In the genomic region with DNA sequence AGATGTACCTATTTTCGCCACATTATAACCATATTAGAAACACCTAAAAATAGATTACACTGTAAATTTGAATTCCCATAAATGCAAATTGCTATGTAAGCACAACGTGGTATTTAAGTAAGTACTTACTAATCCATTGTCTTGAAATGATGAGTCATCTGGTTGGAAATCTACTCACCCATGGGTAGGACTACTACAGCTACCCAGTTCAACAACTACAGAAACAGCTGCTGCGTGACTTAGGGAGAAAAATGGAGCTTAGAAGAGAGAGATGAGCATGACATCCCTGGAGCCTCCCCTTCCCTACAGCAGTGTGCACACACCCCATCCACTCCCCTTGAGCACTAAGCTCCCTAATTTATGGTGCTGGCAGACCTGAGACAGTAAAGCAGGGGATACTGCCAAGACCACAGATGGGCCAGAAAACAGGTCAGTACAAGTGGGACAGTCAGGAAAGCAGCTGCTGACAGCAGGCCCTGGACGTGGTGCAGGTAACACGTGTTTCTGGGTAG, we compare ENCODE assay signal across 10 cellular contexts. TPM values are rescaled to one million over a fixed set of nuclear protein-coding genes. Genes with fewer than 3 reads are reported as not detected.
DNase-seq lines count a peak whose midpoint lies in the region; ATAC-seq, FAIRE-seq and TF ChIP-seq lines count a peak whose summit lies in the region.
"Had no signal": no experiment of that assay in that cellular context is flagged by ENCODE, and none has a peak within 500 bp of the region (broad histone marks: within the 10 kb centered on the region; RNA-seq: fewer than 3 reads in every experiment).

No MANE protein-coding gene starts in this region.

- H3K27me3 Mint-ChIP-seq in astrocyte (ENCODE audit: low read depth, unreplicated experiment): no peaks in the 10 kb centered on the region
- no peaks in the 10 kb centered on the region for H3K27me3 Mint-ChIP-seq in CD4-positive, alpha-beta T cell

- no peaks in the 10 kb centered on the region for H3K27me3 ChIP-seq in astrocyte (ENCODE audit: insufficient read depth, low read length)
- H3K27me3 ChIP-seq in CD4-positive, alpha-beta T cell (ENCODE audit: control insufficient read depth, insufficient read depth, low read length): no peaks in the 10 kb centered on the region
- no peaks in the 10 kb centered on the region for H3K27me3 ChIP-seq in adrenal gland

- no peak for FAIRE-seq in astrocyte (lab: Jason Lieb, UNC)

- no peak overlapping the region for H3K4me3 ChIP-seq in astrocyte (ENCODE audit: insufficient read depth, low read depth, low read length)
- no peak overlapping the region for H3K4me3 ChIP-seq in adrenal gland

- no peak overlapping the region for H3K9ac ChIP-seq in astrocyte (ENCODE audit: low read length)
- H3K9ac ChIP-seq: parathyroid adenoma had no signal

- no peak overlapping the region for H3K4me2 ChIP-seq in astrocyte (ENCODE audit: low read length)

- CTCF ChIA-PET in CD4-positive, alpha-beta T cell (lab: Charles Lee): no interaction called here

- POLR2A ChIA-PET in CD4-positive, alpha-beta T cell (lab: Charles Lee): no interaction called here

- DNase-seq in activated T-cell treated with anti-CD3 and anti-CD28 coated beads for 48 hours (ENCODE audit: low read depth) (peak; percentile 2), astrocyte (ENCODE audit: low read depth) (peak; percentile 66), adrenal gland (no peak), NCI-H187 (lab: John Stamatoyannopoulos, UW) (no peak)
- no peak for DNase-seq in activated T-cell treated with anti-CD3 and anti-CD28 coated beads, Interleukin-2, amount 50 U/mL, for 48 hours
- no peak for DNase-seq in stimulated activated naive CD8-positive, alpha-beta T cell treated with anti-CD3 and anti-CD28 coated beads, Interleukin-15, Interleukin-2, amounts not matched to agents 100 U/mL and 50 U/mL, for 24 hours
- no peak for DNase-seq in CD4-positive, alpha-beta T cell

- H3K27ac Mint-ChIP-seq in astrocyte (ENCODE audit: unreplicated experiment): no peak overlapping the region
- H3K27ac Mint-ChIP-seq in CD4-positive, alpha-beta T cell: no peak overlapping the region

- H3K9me3 Mint-ChIP-seq in astrocyte (ENCODE audit: unreplicated experiment): peaks cover 1% of the 10 kb centered on the region
- H3K9me3 Mint-ChIP-seq in CD4-positive, alpha-beta T cell: peaks cover 1% of the 10 kb centered on the region

- H3K36me3 Mint-ChIP-seq in astrocyte (ENCODE audit: low read depth, unreplicated experiment): no peaks in the 10 kb centered on the region
- no peaks in the 10 kb centered on the region for H3K36me3 Mint-ChIP-seq in CD4-positive, alpha-beta T cell (ENCODE audit: low read depth)

- intact Hi-C loops in CD4-positive, alpha-beta T cell (cut with DNase I, micrococcal nuclease): no loop called here
- intact Hi-C loops in adrenal gland (cut with DNase I): no loop called here

- H3K27ac ChIP-seq in astrocyte (ENCODE audit: low read depth, low read length) (no peak overlapping the region), adrenal gland (no peak overlapping the region)
- no peak overlapping the region for H3K27ac ChIP-seq in CD4-positive, alpha-beta T cell (ENCODE audit: low read depth, low read length)
- H3K27ac ChIP-seq: parathyroid adenoma had no signal

- WGBS in adrenal gland, 4 donors: 74 to 88% (median 82%) methylated on average over 5 of the region's 5 CpGs

- H3K36me3 ChIP-seq in astrocyte (ENCODE audit: insufficient read depth, low read length): no peaks in the 10 kb centered on the region
- no peaks in the 10 kb centered on the region for H3K36me3 ChIP-seq in adrenal gland (replicated peaks in 1 of 2)

- no peak overlapping the region for H3K4me3 Mint-ChIP-seq in astrocyte (ENCODE audit: unreplicated experiment)
- no peak overlapping the region for H3K4me3 Mint-ChIP-seq in CD4-positive, alpha-beta T cell

- TF ChIP-seq CTCF in astrocyte (IDR thresholded peaks at IDR 0.05; ENCODE audit: insufficient read depth, low read depth, low read length): no peak
- TF ChIP-seq CTCF in CD4-positive, alpha-beta T cell (IDR thresholded peaks at IDR 0.05): no peak
- TF ChIP-seq CTCF in adrenal gland (IDR thresholded peaks at IDR 0.05): no peak

- no peak for TF ChIP-seq POLR2A in adrenal gland (IDR thresholded peaks at IDR 0.05)

- peaks cover 4% of the 10 kb centered on the region for H3K4me1 Mint-ChIP-seq in astrocyte (ENCODE audit: low read depth, unreplicated experiment)
- H3K4me1 Mint-ChIP-seq in CD4-positive, alpha-beta T cell (ENCODE audit: low read depth): no peaks in the 10 kb centered on the region

- H4K20me1 ChIP-seq in astrocyte (ENCODE audit: insufficient read depth, low read length): no peaks in the 10 kb centered on the region

- H3K4me1 ChIP-seq in astrocyte (ENCODE audit: insufficient read depth, low read length): no peaks in the 10 kb centered on the region
- H3K4me1 ChIP-seq in adrenal gland (replicated peaks in 1 of 2): no peaks in the 10 kb centered on the region
- H3K4me1 ChIP-seq: parathyroid adenoma had no signal

- ATAC-seq in HG03457 (IDR thresholded peaks at IDR 0.05; ENCODE audit: unreplicated experiment): peak; percentile 37
- peak; percentile 57 for ATAC-seq in stimulated activated naive CD8-positive, alpha-beta T cell treated with anti-CD3 and anti-CD28 coated beads, Interleukin-15, Interleukin-2, amounts not matched to agents 100 U/mL and 50 U/mL, for 24 hours
- no peak for ATAC-seq in CD4-positive, alpha-beta T cell (ENCODE audit: poor library complexity)

- H3K79me2 ChIP-seq in astrocyte (ENCODE audit: insufficient read depth, low read length): no peaks in the 10 kb centered on the region

- peak overlapping the region; percentile 16 for H2AFZ ChIP-seq in astrocyte (ENCODE audit: low read depth, low read length)
- H2AFZ ChIP-seq: parathyroid adenoma had no signal

- H3K9me3 ChIP-seq in astrocyte (ENCODE audit: insufficient read depth, low read depth, low read length) (no peaks in the 10 kb centered on the region), adrenal gland (replicated peaks in 1 of 3) (no peaks in the 10 kb centered on the region)
- H3K9me3 ChIP-seq in CD4-positive, alpha-beta T cell (ENCODE audit: control insufficient read depth, low read length): no peaks in the 10 kb centered on the region

RNA-seq across cellular contexts. Expression of gene RRAGD, which starts 26.9 kb away (rescaled TPM):
- 3.8 and 5.2 TPM in 2 replicates for total RNA-seq in astrocyte
- total RNA-seq in CD4-positive, alpha-beta T cell: 10 to 100 TPM in 1 of 2 experiments, 1 to 10 TPM in 1; 9.0 to 10.2 TPM
- total RNA-seq in adrenal gland: 10 to 100 TPM; 22.8 to 42.1 (median 37.6) TPM
- polyA plus RNA-seq in adrenal gland: 10 to 100 TPM in 1 of 3 donors, 1 to 10 TPM in 2; 4.8 to 26.2 (median 9.2) TPM
- polyA plus RNA-seq: BJ had no signal

RNA-seq across cellular contexts. Expression of gene UBE2J1, which starts 32.7 kb away (rescaled TPM):
- 78.8 and 93.3 TPM in 2 replicates for total RNA-seq in astrocyte
- 10 to 100 TPM; 34.7 to 34.9 TPM for total RNA-seq in CD4-positive, alpha-beta T cell
- 10 to 100 TPM; 27.9 to 55.4 (median 37.9) TPM for total RNA-seq in adrenal gland
- polyA plus RNA-seq in adrenal gland: 10 to 100 TPM; 18.4 to 65.6 (median 22.4) TPM

RNA-seq across cellular contexts. Expression of gene ANKRD6, which starts 47.7 kb away (rescaled TPM):
- total RNA-seq in astrocyte (13.5 and 14.0 TPM in 2 replicates), adrenal gland (10 to 100 TPM in 3 of 8 donors, 1 to 10 TPM in 5; 4.8 to 16.6 (median 8.8) TPM)
- total RNA-seq in CD4-positive, alpha-beta T cell: 1 to 10 TPM; 3.8 to 4.8 TPM
- 1 to 10 TPM; 2.8 to 8.7 (median 5.1) TPM for polyA plus RNA-seq in adrenal gland

Comparison
In these comparisons a context has a peak if more than half of its experiments do, and no peak if none do; other contexts are left out.
1. DNase-seq: peak in activated T-cell treated with anti-CD3 and anti-CD28 coated beads for 48 hours (single experiment) and astrocyte (single experiment); none in activated T-cell treated with anti-CD3 and anti-CD28 coated beads, Interleukin-2, amount 50 U/mL, for 48 hours (0 of 2), stimulated activated naive CD8-positive, alpha-beta T cell treated with anti-CD3 and anti-CD28 coated beads, Interleukin-15, Interleukin-2, amounts not matched to agents 100 U/mL and 50 U/mL, for 24 hours (single experiment), CD4-positive, alpha-beta T cell (0 of 10), adrenal gland (0 of 7) and NCI-H187 (0 of 2).